1 cellular context compared by ENCODE assay signal in genomic region chr7:131107343-131108211, GRCh38.
TF ChIP-seq lines count a peak whose summit lies in the region.

No MANE protein-coding gene starts in this region.

TF ChIP-seq in K562, 482 proteins besides CTCF, POLR2A, EP300 and RAD21 (continued from another document and continues in another):
- no peak for TF ChIP-seq CHAMP1 (IDR thresholded peaks at IDR 0.05)
- no peak for TF ChIP-seq ZNF445 (CRISPR knock-in tag; IDR thresholded peaks at IDR 0.05; ENCODE audit: low read depth)
- TF ChIP-seq, protein P1, sequence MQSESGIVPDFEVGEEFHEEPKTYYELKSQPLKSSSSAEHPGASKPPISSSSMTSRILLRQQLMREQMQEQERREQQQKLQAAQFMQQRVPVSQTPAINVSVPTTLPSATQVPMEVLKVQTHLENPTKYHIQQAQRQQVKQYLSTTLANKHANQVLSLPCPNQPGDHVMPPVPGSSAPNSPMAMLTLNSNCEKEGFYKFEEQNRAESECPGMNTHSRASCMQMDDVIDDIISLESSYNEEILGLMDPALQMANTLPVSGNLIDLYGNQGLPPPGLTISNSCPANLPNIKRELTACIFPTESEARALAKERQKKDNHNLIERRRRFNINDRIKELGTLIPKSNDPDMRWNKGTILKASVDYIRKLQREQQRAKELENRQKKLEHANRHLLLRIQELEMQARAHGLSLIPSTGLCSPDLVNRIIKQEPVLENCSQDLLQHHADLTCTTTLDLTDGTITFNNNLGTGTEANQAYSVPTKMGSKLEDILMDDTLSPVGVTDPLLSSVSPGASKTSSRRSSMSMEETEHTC (IDR thresholded peaks at IDR 0.05): peak; percentile 81
- TF ChIP-seq, protein P2, sequence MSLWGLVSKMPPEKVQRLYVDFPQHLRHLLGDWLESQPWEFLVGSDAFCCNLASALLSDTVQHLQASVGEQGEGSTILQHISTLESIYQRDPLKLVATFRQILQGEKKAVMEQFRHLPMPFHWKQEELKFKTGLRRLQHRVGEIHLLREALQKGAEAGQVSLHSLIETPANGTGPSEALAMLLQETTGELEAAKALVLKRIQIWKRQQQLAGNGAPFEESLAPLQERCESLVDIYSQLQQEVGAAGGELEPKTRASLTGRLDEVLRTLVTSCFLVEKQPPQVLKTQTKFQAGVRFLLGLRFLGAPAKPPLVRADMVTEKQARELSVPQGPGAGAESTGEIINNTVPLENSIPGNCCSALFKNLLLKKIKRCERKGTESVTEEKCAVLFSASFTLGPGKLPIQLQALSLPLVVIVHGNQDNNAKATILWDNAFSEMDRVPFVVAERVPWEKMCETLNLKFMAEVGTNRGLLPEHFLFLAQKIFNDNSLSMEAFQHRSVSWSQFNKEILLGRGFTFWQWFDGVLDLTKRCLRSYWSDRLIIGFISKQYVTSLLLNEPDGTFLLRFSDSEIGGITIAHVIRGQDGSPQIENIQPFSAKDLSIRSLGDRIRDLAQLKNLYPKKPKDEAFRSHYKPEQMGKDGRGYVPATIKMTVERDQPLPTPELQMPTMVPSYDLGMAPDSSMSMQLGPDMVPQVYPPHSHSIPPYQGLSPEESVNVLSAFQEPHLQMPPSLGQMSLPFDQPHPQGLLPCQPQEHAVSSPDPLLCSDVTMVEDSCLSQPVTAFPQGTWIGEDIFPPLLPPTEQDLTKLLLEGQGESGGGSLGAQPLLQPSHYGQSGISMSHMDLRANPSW (CRISPR knock-in tag; IDR thresholded peaks at IDR 0.05): peak; percentile 67
- TF ChIP-seq CREB1 (IDR thresholded peaks at IDR 0.05): 0 out of 2 replicates have a peak, but pooled peaks have one; percentile 20
- no peak; the same call in 1 of the 2 replicates for TF ChIP-seq CREB1 (CRISPR knock-in tag; IDR thresholded peaks at IDR 0.05)
- no peak for TF ChIP-seq PHB2 (IDR thresholded peaks at IDR 0.05; ENCODE audit: low read depth)
- peak; percentile 50; the same call in 1 of the 2 replicates for TF ChIP-seq FOXP4 (CRISPR knock-in tag; IDR thresholded peaks at IDR 0.05; ENCODE audit: borderline replicate concordance)
- TF ChIP-seq ZBTB33 (CRISPR knock-in tag; IDR thresholded peaks at IDR 0.05): peak; percentile 62; the same call in 1 of the 2 replicates
- TF ChIP-seq CHD7 (IDR thresholded peaks at IDR 0.05; ENCODE audit: low read depth, low read length): peak; percentile 87
- TF ChIP-seq CBX2 (IDR thresholded peaks at IDR 0.05; ENCODE audit: insufficient read depth, low read length, poor library complexity, severe bottlenecking): no peak
- no peak for TF ChIP-seq GATAD2B (IDR thresholded peaks at IDR 0.05; ENCODE audit: borderline replicate concordance)
- TF ChIP-seq SIN3B (IDR thresholded peaks at IDR 0.05; ENCODE audit: low read depth): 0 out of 2 replicates have a peak, but pooled peaks have one; percentile 15
- peak; percentile 27 for TF ChIP-seq KDM5B (IDR thresholded peaks at IDR 0.05; ENCODE audit: insufficient replicate concordance, low read depth, low read length)
- TF ChIP-seq ETV1 (tag; conservative IDR thresholded peaks at IDR 0.05; ENCODE audit: low read depth): peak; percentile 51
- peak; percentile 61; the same call in 1 of the 2 replicates for TF ChIP-seq ZFX (CRISPR knock-in tag; IDR thresholded peaks at IDR 0.05)
- TF ChIP-seq GABPB1 (CRISPR knock-in tag; IDR thresholded peaks at IDR 0.05): peak; percentile 43
- TF ChIP-seq RERE (CRISPR knock-in tag; IDR thresholded peaks at IDR 0.05; ENCODE audit: borderline replicate concordance): no peak
- TF ChIP-seq TFAM (CRISPR knock-in tag; conservative IDR thresholded peaks at IDR 0.05): no peak
- no peak for TF ChIP-seq CBX1 (IDR thresholded peaks at IDR 0.05; ENCODE audit: low read depth)
- TF ChIP-seq POLR3A (IDR thresholded peaks at IDR 0.05; ENCODE audit: borderline replicate concordance, extremely low read depth, insufficient read depth, insufficient read length): no peak
- TF ChIP-seq PPARD (CRISPR knock-in tag; IDR thresholded peaks at IDR 0.05): no peak
- TF ChIP-seq ZNF436 (CRISPR knock-in tag; IDR thresholded peaks at IDR 0.05): no peak
